ENCODE assay signal across 8 cellular contexts in the genomic region with DNA sequence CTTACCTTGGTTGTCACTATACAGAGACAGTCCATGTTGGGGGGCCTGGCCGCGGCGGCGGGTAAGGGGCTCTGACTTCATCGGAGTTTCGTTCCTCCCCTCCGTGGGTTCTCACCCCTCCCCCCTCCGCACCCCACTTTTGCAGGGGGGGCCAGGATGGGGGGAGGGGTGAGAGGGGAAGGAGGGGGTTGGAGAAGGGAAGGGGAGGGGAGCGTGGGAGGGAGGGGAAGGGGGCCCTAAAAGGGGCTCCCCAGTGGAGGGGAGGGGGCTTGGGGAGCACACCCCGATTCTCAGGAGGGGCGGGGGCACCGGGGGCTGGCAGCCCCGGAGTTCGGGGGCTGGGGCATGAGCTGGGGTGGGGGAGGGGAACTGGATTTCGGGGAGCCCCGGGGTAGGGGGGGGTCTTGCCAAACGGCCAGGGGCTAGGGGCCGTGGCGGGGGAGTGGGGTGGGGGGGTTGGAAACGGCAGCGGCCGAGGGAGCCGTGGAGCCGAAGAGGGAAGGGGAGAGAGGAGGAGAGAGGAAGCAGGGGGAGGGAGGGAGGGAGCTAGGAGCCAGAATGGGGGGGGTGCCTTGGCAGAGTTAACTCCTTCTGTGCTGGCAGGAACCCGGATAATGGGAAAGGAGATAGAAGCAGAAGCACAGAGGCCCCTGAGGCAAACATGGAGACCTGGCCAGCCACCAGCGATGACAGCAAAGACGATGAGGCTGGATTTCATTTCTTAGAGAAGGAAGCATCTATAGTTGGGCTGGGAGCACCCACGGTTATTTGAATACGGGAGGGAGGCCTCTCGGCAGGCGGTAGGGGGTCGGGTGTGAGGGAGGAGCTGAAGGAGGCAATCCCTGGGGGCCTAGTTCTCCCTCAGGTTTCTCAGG. TPM values are rescaled to one million over a fixed set of nuclear protein-coding genes. Genes with fewer than 3 reads are reported as not detected.
A peak's percentile ranks its signal among the peaks of the same experiment; 100 is the strongest.
DNase-seq lines count a peak whose midpoint lies in the region; ATAC-seq and TF ChIP-seq lines count a peak whose summit lies in the region.

No MANE protein-coding gene starts in this region.

- H3K4me1 ChIP-seq in colonic mucosa = peaks cover 14% of the 10 kb centered on the region
- peaks cover 72% of the 10 kb centered on the region for H3K4me1 ChIP-seq in lower lobe of right lung
- peaks cover 34 to 73% (median 63%) of the 10 kb centered on the region in 4 donors for H3K4me1 ChIP-seq in transverse colon

- DNase-seq in 8988T = peak; percentile 60
- DNase-seq in RPMI7951 (ENCODE audit: low read depth) = peak; percentile 72
- no peak for DNase-seq in colonic mucosa
- no peak for DNase-seq in lower lobe of right lung
- peak; percentile 63 for DNase-seq in transverse colon

- H3K36me3 ChIP-seq in colonic mucosa = peaks cover 2% of the 10 kb centered on the region
- H3K36me3 ChIP-seq in lower lobe of right lung = peaks cover 12% of the 10 kb centered on the region
- H3K36me3 ChIP-seq in transverse colon = no peaks in the 10 kb centered on the region

- TF ChIP-seq CTCF in colonic mucosa (IDR thresholded peaks at IDR 0.05) (no peak), lower lobe of right lung (IDR thresholded peaks at IDR 0.05) (no peak), transverse colon (IDR thresholded peaks at IDR 0.05) (no peak)

- in situ Hi-C loops in transverse colon (cut with MboI; ENCODE audit: low pct_ligation_motif_present in 1 of 4, low pct_unique_long_range_greater_than_20kb in 1 of 4, low sequenced_read_pairs in 3 of 4) = loop anchor here in 1 of 4 donors (10.0 kb wide), 1 partner anchor 173 kb away; the partner anchor contains the start of gene SLC16A11

- TF ChIP-seq EP300 in transverse colon (IDR thresholded peaks at IDR 0.05; ENCODE audit: low read depth) = no peak

- H3K27me3 ChIP-seq in colonic mucosa (no peaks in the 10 kb centered on the region), lower lobe of right lung (ENCODE audit: low read depth) (no peaks in the 10 kb centered on the region), transverse colon (no peaks in the 10 kb centered on the region)

- H3K9me3 ChIP-seq in colonic mucosa (no peaks in the 10 kb centered on the region), lower lobe of right lung (no peaks in the 10 kb centered on the region), transverse colon (no peaks in the 10 kb centered on the region)

- intact Hi-C loops in colonic mucosa (cut with DNase I) (no loop called here), lower lobe of right lung (cut with DNase I) (no loop called here), transverse colon (cut with DNase I; ENCODE audit: low total_unique reads) (no loop called here)

- WGBS in transverse colon (ENCODE audit: low coverage in 1 of 2), 2 donors = 2 to 5% methylated on average over 8 to 25 of the region's 32 CpGs

- H3K4me3 ChIP-seq in GM08714 (ENCODE audit: low read length) = peak overlapping the region; percentile 40
- peak overlapping the region; percentile 16 for H3K4me3 ChIP-seq in colonic mucosa
- peak overlapping the region; percentile 49 for H3K4me3 ChIP-seq in lower lobe of right lung
- peak overlapping the region; percentile 34 to 48 (median 36) for H3K4me3 ChIP-seq in transverse colon

- peak overlapping the region; percentile 43 to 51 for H3K9ac ChIP-seq in colonic mucosa (ENCODE audit: low read depth in 2 of 2, low read length in 2 of 2)

- no peak for TF ChIP-seq POLR2A in transverse colon (IDR thresholded peaks at IDR 0.05)

- ATAC-seq in lower lobe of right lung (no peak), HG02623 (IDR thresholded peaks at IDR 0.05; ENCODE audit: unreplicated experiment) (no peak), HG03521 (IDR thresholded peaks at IDR 0.05; ENCODE audit: unreplicated experiment) (no peak)

- peak overlapping the region; percentile 31 for H3K27ac ChIP-seq in colonic mucosa
- H3K27ac ChIP-seq in lower lobe of right lung = peak overlapping the region; percentile 68
- H3K27ac ChIP-seq in transverse colon = peak overlapping the region; percentile 79 to 100 (median 92)

RNA-seq across cellular contexts. Expression of gene DLG4, which starts 2.3 kb away (rescaled TPM):
- total RNA-seq in RPMI7951 (2014; rRNA removed; shearing (Covaris generic)) = 6.5 and 6.6 TPM in 2 replicates
- total RNA-seq in colonic mucosa = 1 to 10 TPM; 4.8 to 5.6 TPM
- total RNA-seq in lower lobe of right lung = 29.3 TPM
- 10 to 100 TPM in 1 of 4 donors, 1 to 10 TPM in 3; 2.4 to 15.7 (median 6.1) TPM for total RNA-seq in transverse colon

RNA-seq across cellular contexts. Expression of gene ACADVL, which starts 2.4 kb away (rescaled TPM):
- total RNA-seq in RPMI7951 (2014; rRNA removed; shearing (Covaris generic)) = 287 and 295 TPM in 2 replicates
- 100 to 1,000 TPM; 606 to 859 TPM for total RNA-seq in colonic mucosa
- total RNA-seq in lower lobe of right lung = 576 TPM
- 1,000 to 10,000 TPM in 3 of 4 donors, 100 to 1,000 TPM in 1; 877 to 3,047 (median 1,981) TPM for total RNA-seq in transverse colon

RNA-seq across cellular contexts. Expression of gene DVL2, which starts 17.0 kb away (rescaled TPM):
- total RNA-seq in RPMI7951 (2014; rRNA removed; shearing (Covaris generic)) = 24.6 and 25.0 TPM in 2 replicates
- total RNA-seq in colonic mucosa (10 to 100 TPM; 32.4 to 42.4 TPM), lower lobe of right lung (46.4 TPM), transverse colon (100 to 1,000 TPM in 2 of 4 donors, 10 to 100 TPM in 2; 35.9 to 182 (median 69.2) TPM)

RNA-seq across cellular contexts. Expression of gene PHF23, which starts 21.9 kb away (rescaled TPM):
- total RNA-seq in RPMI7951 (2014; rRNA removed; shearing (Covaris generic)) = 24.7 and 40.3 TPM in 2 replicates
- total RNA-seq in colonic mucosa (10 to 100 TPM; 29.8 to 38.6 TPM), lower lobe of right lung (33.9 TPM), transverse colon (10 to 100 TPM; 20.6 to 33.5 (median 27.8) TPM)

RNA-seq across cellular contexts. Expression of gene GABARAP, which starts 24.9 kb away (rescaled TPM):
- total RNA-seq in RPMI7951 (2014; rRNA removed; shearing (Covaris generic)) = 451 and 468 TPM in 2 replicates
- total RNA-seq in colonic mucosa (100 to 1,000 TPM; 378 to 513 TPM), lower lobe of right lung (587 TPM), transverse colon (100 to 1,000 TPM; 209 to 479 (median 394) TPM)

Comparison
In these comparisons a context has a peak if more than half of its experiments do, and no peak if none do; other contexts are left out.
1. DNase-seq: peak in 8988T (single experiment), RPMI7951 (single experiment) and transverse colon (single experiment); none in colonic mucosa (single experiment) and lower lobe of right lung (single experiment).
2. H3K27ac ChIP-seq: peak in every context shown above with its lines; median percentile 92 in transverse colon; 68 in lower lobe of right lung; 31 in colonic mucosa.
3. Peak in every context shown above with its lines, with median percentiles within 50 percentile points of each other: H3K4me3 ChIP-seq.